1 cellular context compared by ENCODE assay signal in genomic region chr14:68781161-68782021, GRCh38.
TF ChIP-seq lines count a peak whose summit lies in the region.

No MANE protein-coding gene starts in this region.

TF ChIP-seq in IMR-90, 13 proteins besides CTCF, POLR2A, EP300 and RAD21 (continued from another document):
- no peak for TF ChIP-seq USF2 (IDR thresholded peaks at IDR 0.05; ENCODE audit: low read depth, low read length)
- no peak for TF ChIP-seq CHD1 (IDR thresholded peaks at IDR 0.05; ENCODE audit: low read depth, low read length)
- no peak for TF ChIP-seq MXI1 (IDR thresholded peaks at IDR 0.05; ENCODE audit: borderline replicate concordance, low read depth, low read length)
- TF ChIP-seq FOS (IDR thresholded peaks at IDR 0.05; ENCODE audit: low read depth, low read length): no peak
